ENCODE assay signal across 4 cellular contexts in genomic region chr2:110068153-110068552, GRCh38. TPM values are rescaled to one million over a fixed set of nuclear protein-coding genes. Genes with fewer than 3 reads are reported as not detected.
"Had no signal": no experiment of that assay in that cellular context is flagged by ENCODE, and none has a peak within 500 bp of the region (broad histone marks: within the 10 kb centered on the region; RNA-seq: fewer than 3 reads in every experiment).

No MANE protein-coding gene starts in this region.

RNA-seq across cellular contexts. Expression of gene MALL, which starts 47.5 kb away (rescaled TPM):
- total RNA-seq: activated CD8-positive, alpha-beta T cell treated with anti-CD3 and anti-CD28 coated beads, Interleukin-2, amount 10 ng/mL, durations not matched to agents 7 days and 5 days; HepG2; SJSA1 had no signal
- polyA plus RNA-seq: HepG2, IgD-negative memory B cell had no signal
